ENCODE assay signal across 1 cellular context in genomic region chr17:76479515-76480048, GRCh38.
A peak's percentile ranks its signal among the peaks of the same experiment; 100 is the strongest.
TF ChIP-seq lines count a peak whose summit lies in the region.

No MANE protein-coding gene starts in this region.

TF ChIP-seq in K562, 482 proteins besides CTCF, POLR2A, EP300 and RAD21:
- TF ChIP-seq RBM34 (IDR thresholded peaks at IDR 0.05; ENCODE audit: borderline replicate concordance, insufficient read depth, low read length) (no peak), ZNF263 (CRISPR knock-in tag; IDR thresholded peaks at IDR 0.05; ENCODE audit: borderline replicate concordance) (0 out of 2 replicates have a peak, but pooled peaks have one; percentile 24)
